13 cellular contexts compared by ENCODE assay signal in the genomic region with DNA sequence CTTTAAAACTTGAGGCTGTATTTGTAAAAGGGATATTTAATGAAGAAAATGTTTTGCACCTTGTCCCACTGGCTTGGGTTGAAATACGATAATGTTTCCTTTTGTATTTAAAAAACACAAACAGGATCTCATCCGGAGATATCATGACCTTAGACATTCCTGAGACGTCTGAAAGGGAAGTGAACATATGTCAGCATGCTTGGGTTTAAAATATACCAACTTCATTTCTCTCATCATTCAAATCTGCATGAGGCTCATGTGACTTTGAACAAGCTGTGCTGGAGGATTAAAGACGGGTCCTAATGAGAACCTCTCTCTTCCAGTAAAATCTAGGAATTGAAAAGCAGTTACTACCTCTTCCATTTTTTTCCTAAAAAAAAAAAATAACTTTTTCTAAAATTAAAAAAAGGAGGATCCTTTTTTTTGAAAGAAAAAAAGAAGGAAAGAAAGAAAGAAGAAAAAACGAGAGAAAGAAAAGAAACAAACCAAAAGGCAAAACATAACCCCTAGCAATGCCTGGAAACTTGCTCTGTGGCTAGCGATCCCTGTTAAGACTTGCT.
DNase-seq lines count a peak whose midpoint lies in the region; ATAC-seq and TF ChIP-seq lines count a peak whose summit lies in the region.
"Had no signal": no experiment of that assay in that cellular context is flagged by ENCODE, and none has a peak within 500 bp of the region (broad histone marks: within the 10 kb centered on the region; RNA-seq: fewer than 3 reads in every experiment).

No MANE protein-coding gene starts in this region.

- no peak overlapping the region for H3K27ac Mint-ChIP-seq in activated T-helper 2 cell treated with anti-CD3 and anti-CD28 coated beads, Interferon-gamma antibody, Interleukin-2, Interleukin-4, amounts not matched to agents 10 μg/mL and 5 μg/mL and 100 μg/mL, durations not matched to agents 14 hours and 24 hours and 36 hours
- H3K27ac Mint-ChIP-seq: activated naive CD4-positive, alpha-beta T cell treated with anti-CD3 and anti-CD28 coated beads for 36 hours had no signal

- H3K4me3 ChIP-seq in AG10803 (ENCODE audit: low read length) (peak overlapping the region; percentile 3; the same call in 1 of the 2 replicates), SJCRH30 (peak overlapping the region; percentile 15), fibroblast of pulmonary artery (replicated peaks; ENCODE audit: low read depth, low read length) (no peak overlapping the region), rectal smooth muscle tissue (ENCODE audit: low read length) (peak overlapping the region; percentile 9)

- DNase-seq in AG10803 (ENCODE audit: low read depth) (no peak), SJCRH30 (no peak), fibroblast of pulmonary artery (ENCODE audit: low read depth) (peak; percentile 47), cortex of kidney (lab: John Stamatoyannopoulos, UW) (no peak), HEK293T (ENCODE audit: extremely low spot score) (no peak)
- DNase-seq in activated T-helper 2 cell treated with anti-CD3 and anti-CD28 coated beads, Interferon-gamma antibody, Interleukin-2, Interleukin-4, amounts not matched to agents 10 μg/mL and 5 μg/mL and 100 μg/mL, durations not matched to agents 14 hours and 24 hours and 36 hours (ENCODE audit: low spot score): no peak
- DNase-seq: activated CD4-positive, alpha-beta T cell treated with anti-CD3 and anti-CD28 coated beads for 4 hours; activated naive CD4-positive, alpha-beta T cell treated with anti-CD3 and anti-CD28 coated beads for 36 hours; effector CD4-positive, alpha-beta T cell; NCI-H69; SW 1271 had no signal

- CTCF ChIA-PET in HEK293T (lab: Yijun Ruan, JAX): no interaction called here

- no peak for TF ChIP-seq CTCF in AG10803 (conservative IDR thresholded peaks at IDR 0.05; ENCODE audit: low read length)
- TF ChIP-seq CTCF in fibroblast of pulmonary artery (IDR thresholded peaks at IDR 0.05; ENCODE audit: low read length, missing control alignments): no peak

- H3K4me1 ChIP-seq in SJCRH30: peaks cover 26% of the 10 kb centered on the region
- peaks cover 44% of the 10 kb centered on the region for H3K4me1 ChIP-seq in rectal smooth muscle tissue (ENCODE audit: control insufficient read depth, insufficient read depth, low read length)

- no peaks in the 10 kb centered on the region for H3K9me3 ChIP-seq in SJCRH30 (replicated peaks)

- H3K36me3 ChIP-seq in SJCRH30: no peaks in the 10 kb centered on the region
- H3K36me3 ChIP-seq in rectal smooth muscle tissue (ENCODE audit: control insufficient read depth, insufficient read depth, low read length): no peaks in the 10 kb centered on the region

- no peak overlapping the region for H3K9ac ChIP-seq in rectal smooth muscle tissue (ENCODE audit: low read length)

- H3K4me3 Mint-ChIP-seq in activated T-helper 2 cell treated with anti-CD3 and anti-CD28 coated beads, Interferon-gamma antibody, Interleukin-2, Interleukin-4, amounts not matched to agents 10 μg/mL and 5 μg/mL and 100 μg/mL, durations not matched to agents 14 hours and 24 hours and 36 hours (ENCODE audit: low read depth): no peak overlapping the region
- H3K4me3 Mint-ChIP-seq: activated naive CD4-positive, alpha-beta T cell treated with anti-CD3 and anti-CD28 coated beads for 36 hours had no signal

- ATAC-seq in HG02973 (IDR thresholded peaks at IDR 0.05; ENCODE audit: unreplicated experiment): no peak

- H3K27me3 ChIP-seq in SJCRH30 (no peaks in the 10 kb centered on the region), rectal smooth muscle tissue (ENCODE audit: control insufficient read depth, insufficient read depth, low read length) (no peaks in the 10 kb centered on the region)

- POLR2A ChIA-PET in HEK293T (lab: Yijun Ruan, JAX): no interaction called here

- H3K27me3 Mint-ChIP-seq in activated T-helper 2 cell treated with anti-CD3 and anti-CD28 coated beads, Interferon-gamma antibody, Interleukin-2, Interleukin-4, amounts not matched to agents 10 μg/mL and 5 μg/mL and 100 μg/mL, durations not matched to agents 14 hours and 24 hours and 36 hours (ENCODE audit: low read depth): no peaks in the 10 kb centered on the region

- H3K36me3 Mint-ChIP-seq in activated T-helper 2 cell treated with anti-CD3 and anti-CD28 coated beads, Interferon-gamma antibody, Interleukin-2, Interleukin-4, amounts not matched to agents 10 μg/mL and 5 μg/mL and 100 μg/mL, durations not matched to agents 14 hours and 24 hours and 36 hours (ENCODE audit: low read depth): peaks cover 8% of the 10 kb centered on the region

- H3K4me1 Mint-ChIP-seq in activated T-helper 2 cell treated with anti-CD3 and anti-CD28 coated beads, Interferon-gamma antibody, Interleukin-2, Interleukin-4, amounts not matched to agents 10 μg/mL and 5 μg/mL and 100 μg/mL, durations not matched to agents 14 hours and 24 hours and 36 hours (ENCODE audit: low read depth): peaks cover 8% of the 10 kb centered on the region

- H3K9me3 Mint-ChIP-seq in activated T-helper 2 cell treated with anti-CD3 and anti-CD28 coated beads, Interferon-gamma antibody, Interleukin-2, Interleukin-4, amounts not matched to agents 10 μg/mL and 5 μg/mL and 100 μg/mL, durations not matched to agents 14 hours and 24 hours and 36 hours: no peaks in the 10 kb centered on the region
- H3K9me3 Mint-ChIP-seq: activated naive CD4-positive, alpha-beta T cell treated with anti-CD3 and anti-CD28 coated beads for 36 hours had no signal

- H3K27ac ChIP-seq in SJCRH30 (peak overlapping the region; percentile 47), rectal smooth muscle tissue (ENCODE audit: low read depth, low read length) (peak overlapping the region; percentile 78)

- intact Hi-C loops in activated T-helper 2 cell treated with anti-CD3 and anti-CD28 coated beads, Interferon-gamma antibody, Interleukin-2, Interleukin-4, amounts not matched to agents 10 μg/mL and 5 μg/mL and 100 μg/mL, durations not matched to agents 14 hours and 24 hours and 36 hours (cut with micrococcal nuclease): no loop called here

TF ChIP-seq in HEK293T, 16 proteins besides CTCF, POLR2A, EP300 and RAD21:
- TF ChIP-seq LEF1 (IDR thresholded peaks at IDR 0.05; ENCODE audit: borderline replicate concordance): no peak
- no peak for TF ChIP-seq FOXM1 (IDR thresholded peaks at IDR 0.05; ENCODE audit: borderline replicate concordance)
- no peak for TF ChIP-seq NFRKB (IDR thresholded peaks at IDR 0.05)
- no peak for TF ChIP-seq ELF4 (IDR thresholded peaks at IDR 0.05)
- TF ChIP-seq CTBP1 (IDR thresholded peaks at IDR 0.05; ENCODE audit: borderline replicate concordance): no peak
TF ChIP-seq in HEK293T: peak in this region for 0.
